ENCODE assay signal across 8 cellular contexts in genomic region chr7:43164757-43165156, GRCh38. TPM values are rescaled to one million over a fixed set of nuclear protein-coding genes. Genes with fewer than 3 reads are reported as not detected.
DNase-seq lines count a peak whose midpoint lies in the region; ATAC-seq and TF ChIP-seq lines count a peak whose summit lies in the region.

No MANE protein-coding gene starts in this region.

- H3K9me3 ChIP-seq in spleen = no peaks in the 10 kb centered on the region

- H3K9me3 Mint-ChIP-seq in natural killer cell = no peaks in the 10 kb centered on the region

- no peaks in the 10 kb centered on the region for H3K4me1 Mint-ChIP-seq in natural killer cell

- intact Hi-C loops in spleen (cut with DNase I; ENCODE audit: low total_unique reads) = no loop called here
- intact Hi-C loops in natural killer cell (cut with micrococcal nuclease) = no loop called here

- 54 to 83% (median 67%) methylated on average over 4 of the region's 4 CpGs for WGBS in spleen, 5 donors

- no peak overlapping the region for H3K4me3 Mint-ChIP-seq in natural killer cell

- H3K4me3 ChIP-seq in GM12865 (ENCODE audit: low read depth, low read length) (no peak overlapping the region), spleen (no peak overlapping the region)

- H3K27ac ChIP-seq in spleen = no peak overlapping the region

- no peak overlapping the region for H3K27ac Mint-ChIP-seq in natural killer cell

- TF ChIP-seq CTCF in GM12865 (IDR thresholded peaks at IDR 0.05; ENCODE audit: insufficient read depth, low read depth, low read length, missing control alignments) (no peak), spleen (IDR thresholded peaks at IDR 0.05 in 8 of 11, conservative IDR thresholded peaks at IDR 0.05 in 3 of 11) (no peak), natural killer cell (IDR thresholded peaks at IDR 0.05) (no peak)

- H3K36me3 ChIP-seq in spleen = no peaks in the 10 kb centered on the region

- H3K27me3 ChIP-seq in spleen (replicated peaks in 1 of 7) = no peaks in the 10 kb centered on the region

- no peaks in the 10 kb centered on the region for H3K36me3 Mint-ChIP-seq in natural killer cell

- peak; percentile 76 for DNase-seq in GM12865 (ENCODE audit: low read depth)
- peak; percentile 94 for DNase-seq in M059J (ENCODE audit: low read depth)
- peak; percentile 89 for DNase-seq in fibroblast of gingiva (ENCODE audit: low read depth)
- DNase-seq in spleen = no peak
- DNase-seq in NCI-H1694 (lab: John Stamatoyannopoulos, UW) = no peak
- no peak for DNase-seq in COR-L47 (lab: John Stamatoyannopoulos, UW)
- no peak for DNase-seq in natural killer cell

- no peaks in the 10 kb centered on the region for H3K4me1 ChIP-seq in spleen

- no peak for TF ChIP-seq POLR2A in spleen (IDR thresholded peaks at IDR 0.05)

- ATAC-seq in GM21786 (IDR thresholded peaks at IDR 0.05; ENCODE audit: unreplicated experiment) (peak; percentile 94), natural killer cell (no peak)

- H3K27me3 Mint-ChIP-seq in natural killer cell (ENCODE audit: low read depth in 2 of 2) = peaks cover 7 to 10% of the 10 kb centered on the region in 2 donors

RNA-seq across cellular contexts. Expression of gene HECW1, which starts 52.3 kb away (rescaled TPM):
- total RNA-seq in M059J (2014; rRNA removed; shearing (Covaris generic)) = 6.7 and 15.6 TPM in 2 replicates
- total RNA-seq in spleen (1 to 10 TPM in 1 of 7 donors, under 1 TPM in 5, not detected in 1; 0.09 to 1.5 (median 0.51) TPM), natural killer cell (not detected)
- under 1 TPM; 0.03 to 0.06 (median 0.04) TPM for polyA plus RNA-seq in spleen

Comparison
In these comparisons a context has a peak if more than half of its experiments do, and no peak if none do; other contexts are left out.
1. DNase-seq: peak in GM12865 (single experiment), M059J (single experiment) and fibroblast of gingiva (single experiment); none in spleen (single experiment), NCI-H1694 (single experiment), COR-L47 (single experiment) and natural killer cell (single experiment).